ENCODE assay signal across 8 cellular contexts in the genomic region with DNA sequence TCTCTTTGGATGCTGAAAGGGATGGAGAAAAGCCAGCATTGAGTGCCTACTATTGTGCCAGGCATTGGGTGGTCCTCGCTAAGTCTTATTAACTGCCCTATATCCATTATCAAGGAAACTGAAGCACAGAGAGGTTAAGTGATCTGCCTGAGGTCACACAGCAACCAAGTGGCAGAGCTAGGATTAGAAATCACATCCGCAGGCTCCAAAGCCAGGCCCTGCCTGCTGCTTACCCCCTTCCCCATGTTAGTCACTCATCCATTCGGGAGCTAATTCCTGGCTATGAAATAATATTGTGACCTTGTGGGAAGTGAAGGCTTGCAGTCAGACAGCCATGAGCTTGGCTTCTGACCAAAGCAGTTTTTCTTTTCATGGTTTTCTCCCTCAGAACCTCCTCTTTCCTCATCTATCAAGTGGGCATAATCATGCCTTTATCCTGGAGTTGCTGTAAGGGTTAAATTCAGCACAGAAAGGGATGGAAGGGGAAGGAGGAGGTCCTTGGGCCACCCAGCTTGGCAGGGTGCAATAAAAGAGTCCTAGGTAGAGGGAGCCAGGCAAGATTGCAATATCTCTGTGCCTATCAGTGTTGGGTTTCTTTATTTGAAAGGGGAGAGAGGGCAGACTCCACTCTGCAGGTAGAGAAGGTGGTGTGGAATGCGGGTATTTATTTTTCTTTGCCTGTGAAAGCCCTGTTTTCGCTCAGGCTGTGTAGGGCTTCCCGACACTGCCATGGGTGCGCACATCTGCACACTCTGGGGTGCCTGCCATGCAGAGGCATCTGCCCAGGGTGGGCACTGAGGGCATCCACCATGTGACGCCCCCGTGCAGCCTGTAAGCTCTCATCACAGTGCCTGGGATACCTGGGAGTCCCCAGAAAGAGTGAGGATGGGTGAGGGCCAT. TPM values are rescaled to one million over a fixed set of nuclear protein-coding genes. Genes with fewer than 3 reads are reported as not detected.
DNase-seq lines count a peak whose midpoint lies in the region; ATAC-seq, FAIRE-seq and TF ChIP-seq lines count a peak whose summit lies in the region.

No MANE protein-coding gene starts in this region.

- H3K4me1 ChIP-seq in GM23338 (ENCODE audit: insufficient read depth) = peaks cover 28% of the 10 kb centered on the region
- peaks cover 83% of the 10 kb centered on the region for H3K4me1 ChIP-seq in Panc1 (ENCODE audit: control insufficient read depth, insufficient read depth, low read length)
- H3K4me1 ChIP-seq in endothelial cell of umbilical vein (ENCODE audit: control insufficient read depth, extremely low read depth, insufficient read depth, low read length) = peaks cover 42% of the 10 kb centered on the region
- peaks cover 46% of the 10 kb centered on the region for H3K4me1 ChIP-seq in psoas muscle

- POLR2A ChIA-PET in Panc1 (lab: Charles Lee) (interaction anchor here (2.5 kb wide), 1 partner anchor 8 kb away, joined by 5 read pairs; no protein-coding TSS in a partner anchor), endothelial cell of umbilical vein (lab: Charles Lee) (interaction anchor here (0.6 to 0.8 kb wide), 2 partner anchors 143 to 148 kb away, joined by 3 to 4 read pairs; no protein-coding TSS in a partner anchor)

- peak overlapping the region; percentile 38; the same call in 1 of the 2 replicates for H2AFZ ChIP-seq in GM23338
- H2AFZ ChIP-seq in endothelial cell of umbilical vein (ENCODE audit: low read depth, low read length) = no peak overlapping the region

- no peaks in the 10 kb centered on the region for H3K9me1 ChIP-seq in endothelial cell of umbilical vein (replicated peaks; ENCODE audit: control insufficient read depth, extremely low read depth, insufficient read depth, low read length)

- DNase-seq in GM23338 (ENCODE audit: low spot score) (no peak), Panc1 (ENCODE audit: low read depth, low spot score) (no peak), endothelial cell of umbilical vein (ENCODE audit: low read depth, low spot score) (peak; percentile 22), psoas muscle (no peak), ureter (ENCODE audit: low spot score) (no peak)
- DNase-seq in stimulated activated CD4-positive, alpha-beta T cell treated with anti-CD3 and anti-CD28 coated beads, Interleukin-12 subunit alpha, Interleukin-12 subunit beta, amount 100 ng/mL, for 4 hours = no peak
- DNase-seq in activated CD8-positive, alpha-beta memory T cell treated with anti-CD3 and anti-CD28 coated beads, Interleukin-2, amount 50 U/mL, for 48 hours = no peak

- peak overlapping the region; percentile 97; the same call in 1 of the 2 replicates for H3K27ac Mint-ChIP-seq in GM23338

- no peaks in the 10 kb centered on the region for H3K79me2 ChIP-seq in GM23338 (replicated peaks; ENCODE audit: insufficient read depth)
- peaks cover 80% of the 10 kb centered on the region for H3K79me2 ChIP-seq in endothelial cell of umbilical vein (ENCODE audit: control insufficient read depth, insufficient read depth, low read length)

- WGBS in psoas muscle, 3 donors = 78 to 80% (median 79%) methylated on average over 9 of the region's 9 CpGs

- dilution Hi-C loops in endothelial cell of umbilical vein (cut with MboI; ENCODE audit: extremely low pct_ligation_motif_present, low sequenced_read_pairs) = no loop called here

- peak overlapping the region; percentile 66; the same call in 1 of the 2 replicates for H3K4me3 ChIP-seq in GM23338
- H3K4me3 ChIP-seq in Panc1 (ENCODE audit: low read depth in 2 of 2, low read length in 2 of 2) = peak overlapping the region in 1 of 2 experiments; percentile 34; a peak in 2 of 4 replicates
- H3K4me3 ChIP-seq in endothelial cell of umbilical vein (replicated peaks in 1 of 3; ENCODE audit: insufficient read depth in 1 of 3, low read depth in 1 of 3, low read length in 3 of 3) = no peak overlapping the region
- no peak overlapping the region for H3K4me3 ChIP-seq in psoas muscle

- TF ChIP-seq CTCF in GM23338 (conservative IDR thresholded peaks at IDR 0.05; ENCODE audit: low read depth in 2 of 2) (no peak), Panc1 (IDR thresholded peaks at IDR 0.05) (no peak), endothelial cell of umbilical vein (IDR thresholded peaks at IDR 0.05; ENCODE audit: extremely low read depth in 1 of 2, insufficient read depth in 1 of 2, low read depth in 1 of 2, low read length in 2 of 2) (no peak), psoas muscle (IDR thresholded peaks at IDR 0.05) (no peak)

- H3K27ac ChIP-seq in GM23338 (ENCODE audit: low read depth) = no peak overlapping the region
- peak overlapping the region; percentile 99 for H3K27ac ChIP-seq in Panc1 (ENCODE audit: low read length)
- peak overlapping the region; percentile 88 for H3K27ac ChIP-seq in endothelial cell of umbilical vein (ENCODE audit: insufficient read depth, low read depth, low read length)
- peak overlapping the region; percentile 93 for H3K27ac ChIP-seq in psoas muscle

- H3K36me3 ChIP-seq in GM23338 (ENCODE audit: insufficient read depth) (no peaks in the 10 kb centered on the region), Panc1 (ENCODE audit: control insufficient read depth, insufficient read depth, low read length) (no peaks in the 10 kb centered on the region), endothelial cell of umbilical vein (ENCODE audit: control insufficient read depth in 2 of 2, extremely low read depth in 1 of 2, insufficient read depth in 2 of 2, low read length in 2 of 2) (no peaks in the 10 kb centered on the region), psoas muscle (ENCODE audit: insufficient read depth in 1 of 2, low read depth in 1 of 2) (no peaks in the 10 kb centered on the region)

- ATAC-seq in GM23338 (no peak), Panc1 (peak; percentile 19; the same call in 1 of the 2 replicates), psoas muscle (no peak), GM19351 (IDR thresholded peaks at IDR 0.05; ENCODE audit: unreplicated experiment) (no peak)

- H3K27me3 ChIP-seq in GM23338 (ENCODE audit: insufficient read depth) = peaks cover 79% of the 10 kb centered on the region
- no peaks in the 10 kb centered on the region for H3K27me3 ChIP-seq in Panc1 (ENCODE audit: control insufficient read depth, insufficient read depth, low read length)
- H3K27me3 ChIP-seq in endothelial cell of umbilical vein (ENCODE audit: control insufficient read depth in 2 of 2, insufficient read depth in 2 of 2, low read length in 2 of 2) = no peaks in the 10 kb centered on the region
- no peaks in the 10 kb centered on the region for H3K27me3 ChIP-seq in psoas muscle (ENCODE audit: insufficient read depth in 3 of 3, low read length in 2 of 3)

- no peaks in the 10 kb centered on the region for H3K9me2 ChIP-seq in GM23338 (ENCODE audit: insufficient read depth)

- FAIRE-seq in endothelial cell of umbilical vein (lab: Jason Lieb, UNC) = peak; percentile 67

- no peaks in the 10 kb centered on the region; the same call in 2 of the 3 replicates for H3K36me3 Mint-ChIP-seq in GM23338 (ENCODE audit: low read depth)

- peak overlapping the region; percentile 62; the same call in 1 of the 3 replicates for H3K4me3 Mint-ChIP-seq in GM23338

- H3K4me1 Mint-ChIP-seq in GM23338 = peaks cover 43% of the 10 kb centered on the region

- H3K4me2 ChIP-seq in GM23338 (peak overlapping the region; percentile 74), endothelial cell of umbilical vein (ENCODE audit: insufficient read depth, low read length) (peak overlapping the region; percentile 3)

- no peak for TF ChIP-seq POLR2A in endothelial cell of umbilical vein (IDR thresholded peaks at IDR 0.05; ENCODE audit: low read depth, low read length)

- in situ Hi-C loops in Panc1 (cut with HindIII; ENCODE audit: low pct_unique_long_range_greater_than_20kb, low sequenced_read_pairs) = no loop called here

- H3K9ac ChIP-seq in endothelial cell of umbilical vein (replicated peaks; ENCODE audit: extremely low read depth, insufficient read depth, low read length) = peak overlapping the region; percentile 16

- H3K9me3 ChIP-seq in Panc1 (ENCODE audit: control insufficient read depth, insufficient read depth, low read depth, low read length) (no peaks in the 10 kb centered on the region), endothelial cell of umbilical vein (replicated peaks; ENCODE audit: control insufficient read depth, insufficient read depth, low read length) (no peaks in the 10 kb centered on the region), psoas muscle (no peaks in the 10 kb centered on the region)

- no TSS peak for BruUV-seq in Panc1 (replicated peaks; lab: Mats Ljungman, UMichigan)
- no TSS peak for BruUV-seq in endothelial cell of umbilical vein (replicated peaks; lab: Mats Ljungman, UMichigan)

- peaks cover 18% of the 10 kb centered on the region for H3F3A ChIP-seq in GM23338 (replicated peaks; ENCODE audit: low read depth)

- H3K27me3 Mint-ChIP-seq in GM23338 (ENCODE audit: insufficient read depth, low read depth, poor library complexity) = peaks cover 62% of the 10 kb centered on the region

- CTCF ChIA-PET in Panc1 (lab: Charles Lee) (interaction anchor here (0.5 to 0.6 kb wide), 2 partner anchors 31 to 106 kb away, joined by 3 to 4 read pairs; no protein-coding TSS in a partner anchor), endothelial cell of umbilical vein (lab: Charles Lee) (interaction anchor here (0.9 to 2.2 kb wide), 6 partner anchors 10 to 227 kb away, joined by 3 to 5 read pairs (median 3); no protein-coding TSS in a partner anchor)

- intact Hi-C loops in Panc1 (cut with micrococcal nuclease; ENCODE audit: unreplicated experiment) (no loop called here), endothelial cell of umbilical vein (cut with micrococcal nuclease) (loop anchor here (1.0 kb wide), 1 partner anchor 60 kb away; no protein-coding TSS in a partner anchor), psoas muscle (cut with DNase I) (no loop called here)

- no peaks in the 10 kb centered on the region; the same call in 2 of the 3 replicates for H3K9me3 Mint-ChIP-seq in GM23338

- H4K20me1 ChIP-seq in GM23338 (replicated peaks; ENCODE audit: insufficient read depth) = peaks cover 12% of the 10 kb centered on the region
- no peaks in the 10 kb centered on the region for H4K20me1 ChIP-seq in endothelial cell of umbilical vein (replicated peaks; ENCODE audit: control insufficient read depth, extremely low read depth, insufficient read depth, low read length)

RNA-seq across cellular contexts. Expression of gene RAI1, which starts 11.3 kb away (rescaled TPM):
- total RNA-seq in GM23338 (2014; rRNA removed; shearing (Covaris generic)) = 0.87 and 2.1 TPM in 2 replicates
- 0.75 and 0.89 TPM in 2 replicates for polyA plus RNA-seq in GM23338 (2016; fragmentation: Nextera tagmentation; extraction: Ambion mirVana)
- 51.0 TPM for total RNA-seq in Panc1 (2021; ENCODE audit: unreplicated experiment)
- 39.2 TPM for polyA plus RNA-seq in Panc1 (2012; ENCODE audit: insufficient read length)
- total RNA-seq in endothelial cell of umbilical vein = 43.3 and 47.3 TPM in 2 replicates
- polyA plus RNA-seq in endothelial cell of umbilical vein = 7.4 and 7.8 TPM in 2 replicates
- polyA plus RNA-seq in endothelial cell of umbilical vein (2011; cell fraction: cytosol; rRNA removed) = 5.2 and 6.3 TPM in 2 replicates
- polyA plus RNA-seq in endothelial cell of umbilical vein (2011; cell fraction: nucleus; rRNA removed) = 17.5 and 19.2 TPM in 2 replicates
- polyA plus RNA-seq in endothelial cell of umbilical vein (2012) = 14.2 and 19.1 TPM in 2 replicates
- polyA minus RNA-seq in endothelial cell of umbilical vein = 8.2 and 14.0 TPM in 2 replicates
- polyA minus RNA-seq in endothelial cell of umbilical vein (2011; cell fraction: cytosol; rRNA and poly(A)+ RNA removed) = 9.0 TPM
- polyA minus RNA-seq in endothelial cell of umbilical vein (2011; cell fraction: nucleus; rRNA and poly(A)+ RNA removed) = 17.7 and 21.7 TPM in 2 replicates
- total RNA-seq in psoas muscle = 1 to 10 TPM; 6.8 to 7.9 (median 7.2) TPM
- 1 to 10 TPM; 4.0 to 9.0 (median 6.6) TPM for polyA plus RNA-seq in psoas muscle
- total RNA-seq in ureter = 117 TPM
